34 cellular contexts compared by ENCODE assay signal in the genomic region with DNA sequence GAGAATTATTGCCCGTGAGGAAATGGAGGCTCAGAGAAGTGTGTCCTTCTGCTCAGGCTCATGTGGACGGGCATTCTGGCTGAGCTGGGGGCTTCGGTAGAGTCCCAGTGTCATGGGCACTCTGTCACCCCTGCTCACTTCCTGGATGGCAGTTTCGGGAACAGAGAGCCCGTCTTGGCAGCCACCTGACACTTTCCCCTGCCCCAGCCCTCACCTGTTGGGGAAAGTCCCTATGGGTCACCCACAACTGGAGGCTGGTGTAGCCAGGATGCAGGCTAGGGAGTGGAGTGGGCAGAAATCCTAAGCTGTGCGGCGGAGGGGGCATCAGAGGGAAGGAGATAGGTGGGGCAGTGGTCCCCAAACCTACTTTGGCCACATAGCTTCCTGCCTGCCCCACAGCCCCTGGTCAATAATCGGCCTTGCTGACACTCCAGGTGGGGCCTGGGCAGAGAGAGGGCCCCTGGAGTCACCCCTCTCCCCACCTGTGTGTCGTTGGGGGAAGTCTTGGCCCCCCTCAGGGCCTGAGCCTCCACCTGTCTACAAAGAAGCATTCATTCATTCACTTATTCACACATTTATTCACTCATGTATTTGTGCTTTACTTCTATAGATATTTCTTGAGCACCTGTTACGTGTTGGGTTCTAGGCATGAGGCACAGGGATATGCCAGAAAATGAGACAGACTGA. TPM values are rescaled to one million over a fixed set of nuclear protein-coding genes. Genes with fewer than 3 reads are reported as not detected.
DNase-seq lines count a peak whose midpoint lies in the region; ATAC-seq, FAIRE-seq and TF ChIP-seq lines count a peak whose summit lies in the region.
"Had no signal": no experiment of that assay in that cellular context is flagged by ENCODE, and none has a peak within 500 bp of the region (broad histone marks: within the 10 kb centered on the region; RNA-seq: fewer than 3 reads in every experiment).

No MANE protein-coding gene starts in this region.

- CTCF ChIA-PET in activated CD4-positive, alpha-beta T cell treated with anti-CD3 and anti-CD28 coated beads for 36 hours (lab: Charles Lee): no interaction called here

- H3K9ac ChIP-seq in astrocyte (ENCODE audit: low read length): no peak overlapping the region

- peak; percentile 33 for ATAC-seq in activated CD4-positive, alpha-beta T cell treated with anti-CD3 and anti-CD28 coated beads for 36 hours
- ATAC-seq in memory B cell (ENCODE audit: low read depth) (peak; percentile 85), GM21717 (IDR thresholded peaks at IDR 0.05; ENCODE audit: unreplicated experiment) (no peak)
- no peak for ATAC-seq in naive thymus-derived CD8-positive, alpha-beta T cell
- ATAC-seq: CD8-positive, alpha-beta T cell; lower lobe of right lung had no signal

- no peak overlapping the region for H3K4me3 ChIP-seq in astrocyte (ENCODE audit: insufficient read depth, low read depth, low read length)
- H3K4me3 ChIP-seq: lower lobe of right lung, sigmoid colon, suprapubic skin, uterus had no signal

- H3K79me2 ChIP-seq in astrocyte (ENCODE audit: insufficient read depth, low read length): no peaks in the 10 kb centered on the region

- no peaks in the 10 kb centered on the region for H3K9me3 Mint-ChIP-seq in activated CD4-positive, alpha-beta T cell treated with anti-CD3 and anti-CD28 coated beads for 36 hours (ENCODE audit: low read depth)
- H3K9me3 Mint-ChIP-seq in astrocyte (ENCODE audit: unreplicated experiment) (no peaks in the 10 kb centered on the region), memory B cell (no peaks in the 10 kb centered on the region)
- no peaks in the 10 kb centered on the region for H3K9me3 Mint-ChIP-seq in naive thymus-derived CD8-positive, alpha-beta T cell
- H3K9me3 Mint-ChIP-seq: activated naive CD4-positive, alpha-beta T cell treated with anti-CD3 and anti-CD28 coated beads, Interleukin-2, amount 50 U/mL, for 24 hours; CD8-positive, alpha-beta T cell; neural crest cell had no signal

- no peaks in the 10 kb centered on the region for H4K20me1 ChIP-seq in astrocyte (ENCODE audit: insufficient read depth, low read length)

- intact Hi-C loops in activated CD4-positive, alpha-beta T cell treated with anti-CD3 and anti-CD28 coated beads for 36 hours (cut with DNase I, micrococcal nuclease): no loop called here

- no peak overlapping the region for H3K4me3 Mint-ChIP-seq in activated CD4-positive, alpha-beta T cell treated with anti-CD3 and anti-CD28 coated beads for 36 hours
- no peak overlapping the region for H3K4me3 Mint-ChIP-seq in astrocyte (ENCODE audit: unreplicated experiment)
- H3K4me3 Mint-ChIP-seq in memory B cell: no peak overlapping the region
- no peak overlapping the region for H3K4me3 Mint-ChIP-seq in naive thymus-derived CD8-positive, alpha-beta T cell
- H3K4me3 Mint-ChIP-seq: activated naive CD4-positive, alpha-beta T cell treated with anti-CD3 and anti-CD28 coated beads, Interleukin-2, amount 50 U/mL, for 24 hours; CD8-positive, alpha-beta T cell; neural crest cell had no signal

- no peak overlapping the region for H3K27ac Mint-ChIP-seq in activated CD4-positive, alpha-beta T cell treated with anti-CD3 and anti-CD28 coated beads for 36 hours
- peak overlapping the region; percentile 70 for H3K27ac Mint-ChIP-seq in astrocyte (ENCODE audit: unreplicated experiment)
- peak overlapping the region; percentile 19 for H3K27ac Mint-ChIP-seq in memory B cell
- no peak overlapping the region for H3K27ac Mint-ChIP-seq in naive thymus-derived CD8-positive, alpha-beta T cell
- H3K27ac Mint-ChIP-seq: activated naive CD4-positive, alpha-beta T cell treated with anti-CD3 and anti-CD28 coated beads, Interleukin-2, amount 50 U/mL, for 24 hours; CD8-positive, alpha-beta T cell had no signal

- DNase-seq in activated CD4-positive, alpha-beta T cell treated with anti-CD3 and anti-CD28 coated beads for 36 hours: no peak
- no peak for DNase-seq in activated CD4-positive, alpha-beta T cell treated with anti-CD3 and anti-CD28 coated beads for 4 hours
- no peak for DNase-seq in astrocyte (ENCODE audit: low read depth)
- no peak for DNase-seq in memory B cell (ENCODE audit: low spot score in 2 of 2)
- DNase-seq in NOMO-1 treated with dmso at 0.1 percent for 144 hours (lab: John Stamatoyannopoulos, UW; ENCODE audit: unreplicated experiment): no peak
- DNase-seq in NCI-H1436 (lab: John Stamatoyannopoulos, UW): no peak
- DNase-seq in naive thymus-derived CD8-positive, alpha-beta T cell: no peak
- DNase-seq: 8988T; activated CD4-positive, alpha-beta T cell treated with anti-CD3 and anti-CD28 coated beads, Interleukin-2, amount 50 U/mL, for 4 hours; activated CD8-positive, alpha-beta memory T cell treated with anti-CD3 and anti-CD28 coated beads, Interleukin-2, amount 50 U/mL, for 4 hours; amygdala; CD8-positive, alpha-beta T cell; effector memory CD4-positive, alpha-beta T cell; head of caudate nucleus; Kasumi-1; lower lobe of right lung; NCI-H1694; NCI-H524; sigmoid colon; stimulated activated CD4-positive, alpha-beta T cell treated with anti-CD3 and anti-CD28 coated beads, Interleukin-4, amount 100 ng/mL, for 24 hours; stimulated activated naive CD4-positive, alpha-beta T cell; SW 1271; T1000; uterus; WERI-Rb-1 had no signal

- H3K9me3 ChIP-seq in astrocyte (ENCODE audit: insufficient read depth, low read depth, low read length): no peaks in the 10 kb centered on the region
- H3K9me3 ChIP-seq: lower lobe of right lung, sigmoid colon, suprapubic skin, uterus had no signal

- no peaks in the 10 kb centered on the region for H3K36me3 Mint-ChIP-seq in activated CD4-positive, alpha-beta T cell treated with anti-CD3 and anti-CD28 coated beads for 36 hours (ENCODE audit: low read depth)
- H3K36me3 Mint-ChIP-seq in astrocyte (ENCODE audit: low read depth, unreplicated experiment) (no peaks in the 10 kb centered on the region), memory B cell (no peaks in the 10 kb centered on the region)
- H3K36me3 Mint-ChIP-seq in naive thymus-derived CD8-positive, alpha-beta T cell: no peaks in the 10 kb centered on the region
- H3K36me3 Mint-ChIP-seq: activated naive CD4-positive, alpha-beta T cell treated with anti-CD3 and anti-CD28 coated beads, Interleukin-2, amount 50 U/mL, for 24 hours; CD8-positive, alpha-beta T cell had no signal

- no peak for TF ChIP-seq CTCF in astrocyte (IDR thresholded peaks at IDR 0.05; ENCODE audit: insufficient read depth, low read depth, low read length)

- FAIRE-seq in astrocyte (lab: Jason Lieb, UNC): no peak
- FAIRE-seq: bronchial epithelial cell, colon, G401.6, RCC 7860 had no signal

- no peak overlapping the region for H2AFZ ChIP-seq in astrocyte (ENCODE audit: low read depth, low read length)

- peaks cover 26% of the 10 kb centered on the region for H3K4me1 ChIP-seq in astrocyte (ENCODE audit: insufficient read depth, low read length)
- H3K4me1 ChIP-seq: lower lobe of right lung, uterus had no signal

- H3K4me2 ChIP-seq in astrocyte (ENCODE audit: low read length): no peak overlapping the region

- no peaks in the 10 kb centered on the region for H3K27me3 Mint-ChIP-seq in activated CD4-positive, alpha-beta T cell treated with anti-CD3 and anti-CD28 coated beads for 36 hours
- H3K27me3 Mint-ChIP-seq in astrocyte (ENCODE audit: low read depth, unreplicated experiment) (peaks cover 3% of the 10 kb centered on the region), memory B cell (peaks cover 4% of the 10 kb centered on the region)
- no peaks in the 10 kb centered on the region for H3K27me3 Mint-ChIP-seq in naive thymus-derived CD8-positive, alpha-beta T cell
- H3K27me3 Mint-ChIP-seq: activated naive CD4-positive, alpha-beta T cell treated with anti-CD3 and anti-CD28 coated beads, Interleukin-2, amount 50 U/mL, for 24 hours had no signal

- H3K27me3 ChIP-seq in astrocyte (ENCODE audit: insufficient read depth, low read length): no peaks in the 10 kb centered on the region
- H3K27me3 ChIP-seq: sigmoid colon, suprapubic skin, uterus had no signal

- POLR2A ChIA-PET in activated CD4-positive, alpha-beta T cell treated with anti-CD3 and anti-CD28 coated beads for 36 hours (lab: Charles Lee): no interaction called here
- POLR2A ChIA-PET in naive thymus-derived CD8-positive, alpha-beta T cell (lab: Charles Lee): no interaction called here

- no peak overlapping the region for H3K27ac ChIP-seq in astrocyte (ENCODE audit: low read depth, low read length)
- H3K27ac ChIP-seq: lower lobe of right lung, sigmoid colon, suprapubic skin, uterus, WERI-Rb-1 had no signal

- H3K36me3 ChIP-seq in astrocyte (ENCODE audit: insufficient read depth, low read length): no peaks in the 10 kb centered on the region
- H3K36me3 ChIP-seq: lower lobe of right lung, sigmoid colon, suprapubic skin, uterus, WERI-Rb-1 had no signal

- peaks cover 2% of the 10 kb centered on the region for H3K4me1 Mint-ChIP-seq in activated CD4-positive, alpha-beta T cell treated with anti-CD3 and anti-CD28 coated beads for 36 hours
- H3K4me1 Mint-ChIP-seq in astrocyte (ENCODE audit: low read depth, unreplicated experiment): peaks cover 15% of the 10 kb centered on the region
- peaks cover 11% of the 10 kb centered on the region for H3K4me1 Mint-ChIP-seq in memory B cell
- H3K4me1 Mint-ChIP-seq in naive thymus-derived CD8-positive, alpha-beta T cell: peaks cover 0 to 3% (median 0%) of the 10 kb centered on the region in 4 donors
- H3K4me1 Mint-ChIP-seq: activated naive CD4-positive, alpha-beta T cell treated with anti-CD3 and anti-CD28 coated beads, Interleukin-2, amount 50 U/mL, for 24 hours had no signal

RNA-seq across cellular contexts. Expression of gene SNAI1, which starts 40.5 kb away (rescaled TPM):
- total RNA-seq in activated CD4-positive, alpha-beta T cell treated with anti-CD3 and anti-CD28 coated beads for 36 hours: under 1 TPM; 0.25 to 0.34 TPM
- total RNA-seq in astrocyte: 9.1 and 9.5 TPM in 2 replicates
- total RNA-seq in naive thymus-derived CD8-positive, alpha-beta T cell: 1 to 10 TPM in 1 of 2 experiments, under 1 TPM in 1; 0.82 to 1.5 TPM
- polyA plus RNA-seq in naive thymus-derived CD8-positive, alpha-beta T cell: under 1 TPM in 2 of 3 donors, not detected in 1; 0.25 to 0.64 TPM
- total RNA-seq: bronchial epithelial cell, kidney epithelial cell had no signal

Comparison
In these comparisons a context has a peak if more than half of its experiments do, and no peak if none do; other contexts are left out.
1. ATAC-seq: peak in activated CD4-positive, alpha-beta T cell treated with anti-CD3 and anti-CD28 coated beads for 36 hours (single experiment) and memory B cell (single experiment); none in GM21717 (single experiment) and naive thymus-derived CD8-positive, alpha-beta T cell (0 of 2).
2. H3K27ac Mint-ChIP-seq: peak in astrocyte (single experiment) and memory B cell (single experiment); none in activated CD4-positive, alpha-beta T cell treated with anti-CD3 and anti-CD28 coated beads for 36 hours (single experiment) and naive thymus-derived CD8-positive, alpha-beta T cell (0 of 10).